ENCODE assay signal across 15 cellular contexts in genomic region chr15:66955871-66956585, GRCh38.
DNase-seq lines count a peak whose midpoint lies in the region; ATAC-seq and TF ChIP-seq lines count a peak whose summit lies in the region.
"Had no signal": no experiment of that assay in that cellular context is flagged by ENCODE, and none has a peak within 500 bp of the region (broad histone marks: within the 10 kb centered on the region; RNA-seq: fewer than 3 reads in every experiment).

No MANE protein-coding gene starts in this region.

- CTCF ChIA-PET in Calu3 (lab: Charles Lee), result no interaction called here

- no TSS peak for BruUV-seq in Calu3 (replicated peaks; lab: Mats Ljungman, UMichigan)

- H3K36me3 Mint-ChIP-seq in Calu3 (ENCODE audit: insufficient read depth, unreplicated experiment) (no peaks in the 10 kb centered on the region), neural progenitor cell (no peaks in the 10 kb centered on the region)
- H3K36me3 Mint-ChIP-seq: stimulated activated naive B cell treated with anti-CD40 and anti-IgM and Interleukin-4, amounts not matched to agents 10 μg/mL and 1 μg/mL and 100 μg/mL, for 72 hours had no signal

- TF ChIP-seq EP300 in Ishikawa (IDR thresholded peaks at IDR 0.05; ENCODE audit: borderline replicate concordance) (peak; percentile 18; the same call in 1 of the 2 replicates), upper lobe of left lung (IDR thresholded peaks at IDR 0.05) (no peak)

- no peak for TF ChIP-seq POLR2A in upper lobe of left lung (IDR thresholded peaks at IDR 0.05)

- no peaks in the 10 kb centered on the region for H3F3A ChIP-seq in neural progenitor cell (ENCODE audit: low read depth)

- ATAC-seq in upper lobe of left lung (ENCODE audit: low FRiP score in 2 of 2) (no peak), GM21360 (IDR thresholded peaks at IDR 0.05; ENCODE audit: unreplicated experiment) (no peak)
- ATAC-seq: stimulated activated naive B cell treated with anti-CD40 and anti-IgM and Interleukin-4, amounts not matched to agents 10 μg/mL and 1 μg/mL and 100 μg/mL, for 72 hours had no signal

- H3K79me2 ChIP-seq in neural progenitor cell (ENCODE audit: low read depth), result no peaks in the 10 kb centered on the region

- H3K9me3 Mint-ChIP-seq in Calu3 (ENCODE audit: low read depth, unreplicated experiment) (no peaks in the 10 kb centered on the region), neural progenitor cell (no peaks in the 10 kb centered on the region)
- H3K9me3 Mint-ChIP-seq: stimulated activated naive B cell treated with anti-CD40 and anti-IgM and Interleukin-4, amounts not matched to agents 10 μg/mL and 1 μg/mL and 100 μg/mL, for 72 hours had no signal

- WGBS in upper lobe of left lung, 2 donors, result 81 to 87% methylated on average over 2 of the region's 2 CpGs

- H3K27me3 Mint-ChIP-seq in Calu3 (ENCODE audit: unreplicated experiment), result no peaks in the 10 kb centered on the region
- peaks cover 18% of the 10 kb centered on the region for H3K27me3 Mint-ChIP-seq in neural progenitor cell (ENCODE audit: insufficient read depth, low read depth)

- peaks cover 7% of the 10 kb centered on the region for H3K4me1 ChIP-seq in neural progenitor cell
- peaks cover 0 to 7% (median 0%) of the 10 kb centered on the region in 4 donors for H3K4me1 ChIP-seq in upper lobe of left lung

- no peak overlapping the region for H3K4me2 ChIP-seq in neural progenitor cell

- H3K36me3 ChIP-seq in kidney epithelial cell (ENCODE audit: control insufficient read depth, insufficient read depth, low read length) (no peaks in the 10 kb centered on the region), neural progenitor cell (no peaks in the 10 kb centered on the region), upper lobe of left lung (no peaks in the 10 kb centered on the region)
- H3K36me3 ChIP-seq: HAP-1 had no signal

- no peaks in the 10 kb centered on the region for H4K20me1 ChIP-seq in neural progenitor cell (ENCODE audit: low read depth)

- H3K27me3 ChIP-seq in kidney epithelial cell (ENCODE audit: control insufficient read depth, insufficient read depth, low read length) (no peaks in the 10 kb centered on the region), neural progenitor cell (no peaks in the 10 kb centered on the region), upper lobe of left lung (no peaks in the 10 kb centered on the region)

- intact Hi-C loops in Calu3 (cut with micrococcal nuclease; ENCODE audit: unreplicated experiment), result no loop called here

- H2AFZ ChIP-seq in neural progenitor cell (replicated peaks), result no peak overlapping the region

- H3K4me3 ChIP-seq in kidney epithelial cell (ENCODE audit: low read depth, low read length) (no peak overlapping the region), neural progenitor cell (no peak overlapping the region), upper lobe of left lung (no peak overlapping the region)
- H3K4me3 ChIP-seq: HAP-1 had no signal

- peaks cover 16% of the 10 kb centered on the region for H3K4me1 Mint-ChIP-seq in Calu3 (ENCODE audit: low read depth, unreplicated experiment)
- H3K4me1 Mint-ChIP-seq in neural progenitor cell, result peaks cover 11% of the 10 kb centered on the region

- peak overlapping the region; percentile 42 for H3K27ac Mint-ChIP-seq in Calu3 (ENCODE audit: unreplicated experiment)
- H3K27ac Mint-ChIP-seq in neural progenitor cell, result no peak overlapping the region
- H3K27ac Mint-ChIP-seq: stimulated activated naive B cell treated with anti-CD40 and anti-IgM and Interleukin-4, amounts not matched to agents 10 μg/mL and 1 μg/mL and 100 μg/mL, for 72 hours had no signal

- no peaks in the 10 kb centered on the region for H3K9me3 ChIP-seq in neural progenitor cell (ENCODE audit: low read depth)
- H3K9me3 ChIP-seq in upper lobe of left lung, result no peaks in the 10 kb centered on the region

- H3K27ac ChIP-seq in neural progenitor cell (no peak overlapping the region), upper lobe of left lung (no peak overlapping the region)

- TF ChIP-seq RAD21 in Ishikawa (IDR thresholded peaks at IDR 0.05; ENCODE audit: low read depth), result no peak

- H3K4me3 Mint-ChIP-seq in Calu3 (ENCODE audit: low read depth, unreplicated experiment) (no peak overlapping the region), neural progenitor cell (no peak overlapping the region)
- H3K4me3 Mint-ChIP-seq: stimulated activated naive B cell treated with anti-CD40 and anti-IgM and Interleukin-4, amounts not matched to agents 10 μg/mL and 1 μg/mL and 100 μg/mL, for 72 hours had no signal

- peak; percentile 64 for DNase-seq in Calu3
- DNase-seq in astrocyte of the hippocampus (ENCODE audit: low read depth, low spot score), result peak; percentile 74
- peak; percentile 78 for DNase-seq in kidney epithelial cell (ENCODE audit: low read depth)
- DNase-seq in neural progenitor cell (ENCODE audit: low spot score), result no peak
- no peak for DNase-seq in cerebellar nuclear complex (lab: John Stamatoyannopoulos, UW)
- no peak for DNase-seq in upper lobe of left lung
- DNase-seq: C1 segment of cervical spinal cord; NCI-H1048; NCI-H524 treated with DMSO at 0.1 percent for 48 hours; SHP77; stimulated activated CD4-positive, alpha-beta T cell treated with anti-CD3 and anti-CD28 coated beads, Interleukin-2, amount 100 ng/mL, for 48 hours; stimulated activated naive B cell treated with anti-CD40 and anti-IgM and Interleukin-4, amounts not matched to agents 10 μg/mL and 1 μg/mL and 100 μg/mL, for 72 hours had no signal

- no peak overlapping the region for H3K9ac ChIP-seq in neural progenitor cell

- TF ChIP-seq CTCF in Calu3 (IDR thresholded peaks at IDR 0.05; ENCODE audit: unreplicated experiment) (no peak), kidney epithelial cell (IDR thresholded peaks at IDR 0.05; ENCODE audit: insufficient read depth, low read length, poor library complexity, severe bottlenecking) (no peak), neural progenitor cell (IDR thresholded peaks at IDR 0.05) (no peak), upper lobe of left lung (IDR thresholded peaks at IDR 0.05) (no peak)

TF ChIP-seq in Ishikawa, 13 proteins besides CTCF, POLR2A, EP300 and RAD21:
- TF ChIP-seq FOXM1 (IDR thresholded peaks at IDR 0.05; ENCODE audit: borderline replicate concordance, low read depth) (no peak; the same call in 1 of the 2 replicates), CEBPB (IDR thresholded peaks at IDR 0.05) (no peak), YY1 (IDR thresholded peaks at IDR 0.05; ENCODE audit: low read depth) (peak; percentile 40; the same call in 1 of the 2 replicates), ZBTB7A (IDR thresholded peaks at IDR 0.05; ENCODE audit: low read depth) (no peak), USF1 (IDR thresholded peaks at IDR 0.05) (no peak), EGR1 (IDR thresholded peaks at IDR 0.05) (no peak), TAF1 (IDR thresholded peaks at IDR 0.05; ENCODE audit: low read depth) (no peak), CREB1 (IDR thresholded peaks at IDR 0.05; ENCODE audit: low read depth) (no peak), TEAD4 (IDR thresholded peaks at IDR 0.05) (no peak; the same call in 1 of the 2 replicates), TCF12 (IDR thresholded peaks at IDR 0.05; ENCODE audit: low read depth) (no peak), NFIC (IDR thresholded peaks at IDR 0.05) (0 out of 2 replicates have a peak, but pooled peaks have one; percentile 35), REST (IDR thresholded peaks at IDR 0.05; ENCODE audit: low read depth) (no peak), MAX (IDR thresholded peaks at IDR 0.05) (0 out of 2 replicates have a peak, but pooled peaks have one; percentile 22)

Comparison
In these comparisons a context has a peak if more than half of its experiments do, and no peak if none do; other contexts are left out.
1. DNase-seq: peak in Calu3 (single experiment), astrocyte of the hippocampus (single experiment) and kidney epithelial cell (single experiment); none in neural progenitor cell (single experiment), cerebellar nuclear complex (0 of 2) and upper lobe of left lung (0 of 2).